Comparison of ENCODE assay signal across 8 cellular contexts in the genomic region with DNA sequence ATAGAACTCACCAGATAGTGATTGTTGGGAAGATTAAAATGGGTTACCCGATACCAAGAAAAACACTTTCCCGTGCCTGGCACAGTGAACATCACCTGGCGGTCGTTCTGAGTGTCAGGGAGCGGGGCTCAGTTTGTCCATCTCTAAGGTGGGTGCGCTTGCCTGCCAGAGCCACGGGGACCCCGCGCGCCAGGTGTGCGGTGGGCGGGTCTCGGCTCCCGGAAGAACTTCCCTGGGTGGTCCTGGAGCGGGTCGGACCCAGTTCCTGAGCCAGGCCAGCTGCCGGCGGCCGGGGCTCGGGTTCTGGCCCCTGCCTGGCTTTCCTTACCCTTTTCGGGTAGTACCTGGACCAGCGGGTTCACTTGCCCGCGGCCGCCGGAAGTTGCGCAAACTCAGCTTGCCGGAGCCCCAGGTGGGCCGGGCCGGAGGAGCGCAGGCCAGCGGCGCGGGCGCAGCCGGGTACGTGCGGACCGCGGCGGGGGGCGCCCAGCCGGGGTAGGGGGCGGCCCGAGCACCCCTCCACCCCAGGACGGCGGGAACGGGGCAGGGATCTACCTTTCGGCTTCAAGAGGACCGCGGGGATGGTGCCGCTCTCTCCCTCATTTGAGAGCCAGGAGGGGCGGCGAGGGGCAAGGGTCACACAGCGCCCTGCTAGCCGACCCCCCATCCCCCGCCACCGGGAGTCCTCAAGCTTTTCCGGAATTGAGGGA. TPM values are rescaled to one million over a fixed set of nuclear protein-coding genes. Genes with fewer than 3 reads are reported as not detected.
A peak's percentile ranks its signal among the peaks of the same experiment; 100 is the strongest.
DNase-seq lines count a peak whose midpoint lies in the region; ATAC-seq and TF ChIP-seq lines count a peak whose summit lies in the region.

No MANE protein-coding gene starts in this region.

- no peaks in the 10 kb centered on the region for H3K79me2 ChIP-seq in OCI-LY1 (ENCODE audit: insufficient read depth, low read length)

- in situ Hi-C loops in KBM-7 (cut with MboI; ENCODE audit: low pct_unique_long_range_greater_than_20kb, low sequenced_read_pairs) = no loop called here

- no peak overlapping the region for H4K8ac ChIP-seq in neuronal stem cell (ENCODE audit: low read depth, low read length)

- H3K4me1 ChIP-seq in OCI-LY1 (ENCODE audit: insufficient read depth, low read length, severe bottlenecking) = peaks cover 37% of the 10 kb centered on the region
- peaks cover 7 to 14% of the 10 kb centered on the region in 2 donors for H3K4me1 ChIP-seq in neuronal stem cell (ENCODE audit: control insufficient read depth in 2 of 2, insufficient read depth in 1 of 2, low read depth in 1 of 2, low read length in 2 of 2)

- ATAC-seq in HG03457 (IDR thresholded peaks at IDR 0.05; ENCODE audit: unreplicated experiment) = no peak
- ATAC-seq in omental fat pad (ENCODE audit: low FRiP score) = no peak

- H3K27me3 ChIP-seq in OCI-LY1 (ENCODE audit: insufficient read depth, low read length) (no peaks in the 10 kb centered on the region; the same call in 1 of the 2 replicates), neuronal stem cell (ENCODE audit: control insufficient read depth in 3 of 3, insufficient read depth in 3 of 3, low read depth in 1 of 3, low read length in 3 of 3) (peaks cover 7 to 56% (median 16%) of the 10 kb centered on the region in 3 experiments)

- H2AFZ ChIP-seq in OCI-LY1 (ENCODE audit: low read length) = no peak overlapping the region
- no peak overlapping the region for H2AFZ ChIP-seq in neuronal stem cell (ENCODE audit: low read length)

- H2BK5ac ChIP-seq in neuronal stem cell (ENCODE audit: low read length) = no peak overlapping the region

- TF ChIP-seq CTCF in OCI-LY1 (IDR thresholded peaks at IDR 0.05; ENCODE audit: low read length) = no peak
- TF ChIP-seq CTCF in epithelial cell of proximal tubule (conservative IDR thresholded peaks at IDR 0.05; ENCODE audit: low read depth, low read length) = no peak
- no peak for TF ChIP-seq CTCF in omental fat pad (IDR thresholded peaks at IDR 0.05)

- no peak overlapping the region for H4K91ac ChIP-seq in neuronal stem cell (ENCODE audit: low read depth, low read length, poor library complexity)

- no CpG with 5 or more reads among the region's 59 CpGs for WGBS in neuronal stem cell (ENCODE audit: extremely low coverage in 2 of 2, insufficient read length in 2 of 2, insufficient replicate concordance in 1 of 2), 2 donors

- H3K36me3 ChIP-seq in OCI-LY1 (ENCODE audit: insufficient read depth, low read length) (no peaks in the 10 kb centered on the region), neuronal stem cell (replicated peaks in 1 of 2; ENCODE audit: control insufficient read depth in 2 of 2, insufficient read depth in 2 of 2, low read length in 2 of 2) (peaks cover 0 to 2% of the 10 kb centered on the region in 2 donors)

- H2AK5ac ChIP-seq in neuronal stem cell (ENCODE audit: low read depth, low read length) = no peak overlapping the region

- peak overlapping the region; percentile 50; the same call in 1 of the 2 replicates for H3K9ac ChIP-seq in OCI-LY1 (ENCODE audit: low read length)
- H3K9ac ChIP-seq in neuronal stem cell (ENCODE audit: low read depth, low read length, poor library complexity) = peak overlapping the region; percentile 78

- H3K14ac ChIP-seq in neuronal stem cell (ENCODE audit: low read length) = no peak overlapping the region

- H3K4me3 ChIP-seq in OCI-LY1 (ENCODE audit: low read depth, low read length, poor library complexity, severe bottlenecking) (peak overlapping the region; percentile 58), epithelial cell of proximal tubule (ENCODE audit: low read depth, low read length) (peak overlapping the region; percentile 75), neuronal stem cell (ENCODE audit: low read length in 2 of 2) (peak overlapping the region in 1 of 2 donors; percentile 78)

- H3K9me3 ChIP-seq in OCI-LY1 (ENCODE audit: low read length) = no peaks in the 10 kb centered on the region
- H3K9me3 ChIP-seq in neuronal stem cell (replicated peaks in 1 of 2; ENCODE audit: control insufficient read depth in 2 of 2, insufficient read depth in 1 of 2, low read depth in 1 of 2, low read length in 2 of 2) = peaks cover 0 to 2% of the 10 kb centered on the region in 2 donors

- no peak overlapping the region for H2BK15ac ChIP-seq in neuronal stem cell (ENCODE audit: low read length)

- H3F3A ChIP-seq in OCI-LY1 (ENCODE audit: insufficient read depth, low read length) = no peaks in the 10 kb centered on the region

- H3K79me1 ChIP-seq in neuronal stem cell (ENCODE audit: low read depth, low read length) = no peaks in the 10 kb centered on the region

- no peak overlapping the region for H3K23ac ChIP-seq in neuronal stem cell (ENCODE audit: low read depth, low read length, poor library complexity)

- H3K27ac ChIP-seq in OCI-LY1 (ENCODE audit: low read depth, low read length, poor library complexity, severe bottlenecking) (no peak overlapping the region), neuronal stem cell (replicated peaks; ENCODE audit: low read length) (no peak overlapping the region)

- DNase-seq in DMS53 treated with DMSO at 0.1 percent for 48 hours (lab: John Stamatoyannopoulos, UW; ENCODE audit: unreplicated experiment) (peak; percentile 15), epithelial cell of proximal tubule (ENCODE audit: low read depth) (no peak), neuronal stem cell (ENCODE audit: low spot score) (no peak), COR-L47 (lab: John Stamatoyannopoulos, UW) (no peak), omental fat pad (ENCODE audit: low spot score) (no peak), KBM-7 (no peak)

- no peaks in the 10 kb centered on the region for H3K9me2 ChIP-seq in OCI-LY1 (ENCODE audit: low read depth, low read length)

- H3K4ac ChIP-seq in neuronal stem cell (ENCODE audit: low read length) = no peak overlapping the region

- H3K18ac ChIP-seq in neuronal stem cell (ENCODE audit: low read length) = peak overlapping the region; percentile 88

- no peaks in the 10 kb centered on the region for H4K20me1 ChIP-seq in OCI-LY1 (ENCODE audit: insufficient read depth, low read length)

- no peak overlapping the region for H2BK12ac ChIP-seq in neuronal stem cell (ENCODE audit: low read length)

- no peak overlapping the region for H2BK120ac ChIP-seq in neuronal stem cell (ENCODE audit: low read depth, low read length)

- H3K4me2 ChIP-seq in OCI-LY1 (ENCODE audit: low read length) (peak overlapping the region; percentile 65), neuronal stem cell (ENCODE audit: insufficient read depth, low read length, poor library complexity, severe bottlenecking) (peak overlapping the region; percentile 88)

RNA-seq across cellular contexts. Expression of a gene that starts 7.5 kb away (rescaled TPM):
- 10.9 and 18.3 TPM in 2 replicates for total RNA-seq in epithelial cell of proximal tubule
- polyA plus RNA-seq in neuronal stem cell (2013, experiment 1 of 2) = 12.2 TPM
- polyA plus RNA-seq in neuronal stem cell (2013, experiment 2 of 2) = 11.7 TPM
- 1 to 10 TPM; 2.9 to 5.2 (median 3.1) TPM for total RNA-seq in omental fat pad
